Comparison of ENCODE assay signal across 9 cellular contexts in genomic region chr5:15383469-15383868, GRCh38.
DNase-seq lines count a peak whose midpoint lies in the region; ATAC-seq and TF ChIP-seq lines count a peak whose summit lies in the region.
"Had no signal": no experiment of that assay in that cellular context is flagged by ENCODE, and none has a peak within 500 bp of the region (broad histone marks: within the 10 kb centered on the region; RNA-seq: fewer than 3 reads in every experiment).

No MANE protein-coding gene starts in this region.

- H3K4me3 Mint-ChIP-seq in naive thymus-derived CD4-positive, alpha-beta T cell = no peak overlapping the region
- no peak overlapping the region for H3K4me3 Mint-ChIP-seq in Caco-2 (ENCODE audit: unreplicated experiment)
- H3K4me3 Mint-ChIP-seq: naive B cell; stimulated activated effector memory CD8-positive, alpha-beta T cell treated with anti-CD3 and anti-CD28 coated beads, Interleukin-12 subunit alpha, Interleukin-12 subunit beta, amount 100 ng/mL, for 72 hours had no signal

- H4K20me1 ChIP-seq in PC-9 (ENCODE audit: insufficient read depth) (no peaks in the 10 kb centered on the region), smooth muscle cell (ENCODE audit: low read depth) (no peaks in the 10 kb centered on the region)

- CTCF ChIA-PET in HEK293 (lab: Yijun Ruan, JAX) = interaction anchor here (0.6 to 1.1 kb wide), 3 partner anchors 557 to 612 kb away, joined by 3 to 5 read pairs (median 3); no protein-coding TSS in a partner anchor
- CTCF ChIA-PET in PC-9 (lab: Charles Lee) = interaction anchor here (0.7 kb wide), 1 partner anchor 397 kb away, joined by 3 read pairs; no protein-coding TSS in a partner anchor
- CTCF ChIA-PET in naive thymus-derived CD4-positive, alpha-beta T cell (lab: Charles Lee) = no interaction called here
- CTCF ChIA-PET in Caco-2 (lab: Charles Lee) = interaction anchor here (0.6 kb wide), 1 partner anchor 415 kb away, joined by 8 read pairs; no protein-coding TSS in a partner anchor

- BruUV-seq in PC-9 (replicated peaks; lab: Mats Ljungman, UMichigan) (no TSS peak), Caco-2 (replicated peaks; lab: Mats Ljungman, UMichigan) (no TSS peak)

- TF ChIP-seq CTCF in HEK293 (tag by site-specific recombination; IDR thresholded peaks at IDR 0.05) = no peak
- TF ChIP-seq CTCF in PC-9 (conservative IDR thresholded peaks at IDR 0.05) = peak; percentile 50; the same call in 1 of the 2 replicates
- TF ChIP-seq CTCF in smooth muscle cell (IDR thresholded peaks at IDR 0.05; ENCODE audit: borderline replicate concordance, insufficient read depth, poor library complexity, severe bottlenecking) = peak; percentile 46
- peak in 1 of 2 experiments; percentile 43 for TF ChIP-seq CTCF in Caco-2 (IDR thresholded peaks at IDR 0.05; ENCODE audit: insufficient read depth in 1 of 2, low read depth in 1 of 2, low read length in 1 of 2, severe bottlenecking in 1 of 2, unreplicated experiment in 1 of 2)

- no peaks in the 10 kb centered on the region for H3K9me2 ChIP-seq in PC-9 (ENCODE audit: insufficient read depth)

- H3F3A ChIP-seq in PC-9 (ENCODE audit: insufficient read depth, low read depth) (no peaks in the 10 kb centered on the region), smooth muscle cell (ENCODE audit: low read depth) (no peaks in the 10 kb centered on the region)

- H3K9me3 Mint-ChIP-seq in naive thymus-derived CD4-positive, alpha-beta T cell = peaks cover 0 to 30% (median 5%) of the 10 kb centered on the region in 11 donors
- H3K9me3 Mint-ChIP-seq in Caco-2 (ENCODE audit: unreplicated experiment) = peaks cover 9% of the 10 kb centered on the region

- intact Hi-C loops in PC-9 (cut with micrococcal nuclease; ENCODE audit: unreplicated experiment) = no loop called here
- intact Hi-C loops in naive thymus-derived CD4-positive, alpha-beta T cell (cut with micrococcal nuclease) = no loop called here
- intact Hi-C loops in Caco-2 (cut with micrococcal nuclease; ENCODE audit: unreplicated experiment) = no loop called here

- POLR2A ChIA-PET in HEK293 (lab: Yijun Ruan, JAX) = interaction anchor here (0.6 kb wide), 1 partner anchor 384 kb away, joined by 3 read pairs; no protein-coding TSS in a partner anchor
- POLR2A ChIA-PET in PC-9 (lab: Charles Lee; ENCODE audit: unreplicated experiment) = no interaction called here
- POLR2A ChIA-PET in naive thymus-derived CD4-positive, alpha-beta T cell (lab: Charles Lee) = no interaction called here
- POLR2A ChIA-PET in Caco-2 (lab: Charles Lee) = no interaction called here

- H3K4me2 ChIP-seq in PC-9 = no peak overlapping the region
- H3K4me2 ChIP-seq in smooth muscle cell = no peak overlapping the region

- H3K79me2 ChIP-seq in PC-9 (ENCODE audit: low read depth) (no peaks in the 10 kb centered on the region), smooth muscle cell (ENCODE audit: low read depth) (no peaks in the 10 kb centered on the region)

- no peaks in the 10 kb centered on the region for H3K9me3 ChIP-seq in HEK293 (ENCODE audit: control insufficient read depth, insufficient read depth, low read depth, low read length)
- no peaks in the 10 kb centered on the region for H3K9me3 ChIP-seq in PC-9 (ENCODE audit: insufficient read depth, low read depth)
- no peaks in the 10 kb centered on the region for H3K9me3 ChIP-seq in smooth muscle cell (replicated peaks; ENCODE audit: low read depth)
- no peaks in the 10 kb centered on the region for H3K9me3 ChIP-seq in naive thymus-derived CD4-positive, alpha-beta T cell (ENCODE audit: control insufficient read depth in 2 of 3, low read length in 3 of 3)
- H3K9me3 ChIP-seq in Caco-2 = no peaks in the 10 kb centered on the region

- H2AFZ ChIP-seq in PC-9 (no peak overlapping the region), smooth muscle cell (ENCODE audit: low read depth) (no peak overlapping the region)

- no peak overlapping the region for H3K27ac Mint-ChIP-seq in naive thymus-derived CD4-positive, alpha-beta T cell
- H3K27ac Mint-ChIP-seq in Caco-2 (ENCODE audit: unreplicated experiment) = no peak overlapping the region
- H3K27ac Mint-ChIP-seq: naive B cell; stimulated activated effector memory CD8-positive, alpha-beta T cell treated with anti-CD3 and anti-CD28 coated beads, Interleukin-12 subunit alpha, Interleukin-12 subunit beta, amount 100 ng/mL, for 72 hours had no signal

- no peak for DNase-seq in PC-9
- DNase-seq in fibroblast of gingiva (ENCODE audit: low read depth) = peak; percentile 12
- no peak for DNase-seq in smooth muscle cell (lab: John Stamatoyannopoulos, UW; ENCODE audit: unreplicated experiment)
- DNase-seq in KG1 (lab: John Stamatoyannopoulos, UW) = no peak
- no peak for DNase-seq in naive thymus-derived CD4-positive, alpha-beta T cell
- DNase-seq in Caco-2 = no peak
- DNase-seq: naive B cell had no signal

- no peak overlapping the region for H3K9ac ChIP-seq in smooth muscle cell (ENCODE audit: low read depth)

- H3K4me1 Mint-ChIP-seq in naive thymus-derived CD4-positive, alpha-beta T cell = no peaks in the 10 kb centered on the region
- no peaks in the 10 kb centered on the region for H3K4me1 Mint-ChIP-seq in Caco-2 (ENCODE audit: low read depth, unreplicated experiment)
- H3K4me1 Mint-ChIP-seq: naive B cell; stimulated activated effector memory CD8-positive, alpha-beta T cell treated with anti-CD3 and anti-CD28 coated beads, Interleukin-12 subunit alpha, Interleukin-12 subunit beta, amount 100 ng/mL, for 72 hours had no signal

- 68% methylated on average over 1 of the region's 1 CpG for WGBS in smooth muscle cell (ENCODE audit: low lambda C conversion rate)

- H3K27ac ChIP-seq in HEK293 (ENCODE audit: extremely low read depth, low read depth, low read length) (no peak overlapping the region), PC-9 (no peak overlapping the region), smooth muscle cell (ENCODE audit: low read depth) (no peak overlapping the region)
- no peak overlapping the region for H3K27ac ChIP-seq in naive thymus-derived CD4-positive, alpha-beta T cell (ENCODE audit: low read depth, low read length)

- peaks cover 0 to 7% (median 0%) of the 10 kb centered on the region in 5 donors for H3K27me3 Mint-ChIP-seq in naive thymus-derived CD4-positive, alpha-beta T cell
- H3K27me3 Mint-ChIP-seq in Caco-2 (ENCODE audit: insufficient read depth, unreplicated experiment) = peaks cover 16% of the 10 kb centered on the region
- H3K27me3 Mint-ChIP-seq: naive B cell had no signal

- ATAC-seq in naive thymus-derived CD4-positive, alpha-beta T cell = no peak
- ATAC-seq: stimulated activated effector memory CD8-positive, alpha-beta T cell treated with anti-CD3 and anti-CD28 coated beads, Interleukin-12 subunit alpha, Interleukin-12 subunit beta, amount 100 ng/mL, for 72 hours had no signal

- H3K4me1 ChIP-seq in HEK293 (ENCODE audit: control insufficient read depth, insufficient read depth, low read length) (no peaks in the 10 kb centered on the region), PC-9 (replicated peaks; ENCODE audit: insufficient read depth) (no peaks in the 10 kb centered on the region), smooth muscle cell (ENCODE audit: low read depth) (no peaks in the 10 kb centered on the region), Caco-2 (no peaks in the 10 kb centered on the region)
- no peaks in the 10 kb centered on the region for H3K4me1 ChIP-seq in naive thymus-derived CD4-positive, alpha-beta T cell (ENCODE audit: control insufficient read depth in 2 of 2, insufficient read depth in 2 of 2, low read length in 2 of 2)

- no peak overlapping the region for H3K4me3 ChIP-seq in HEK293 (ENCODE audit: low read depth, low read length)
- no peak overlapping the region for H3K4me3 ChIP-seq in PC-9
- no peak overlapping the region for H3K4me3 ChIP-seq in smooth muscle cell
- H3K4me3 ChIP-seq in naive thymus-derived CD4-positive, alpha-beta T cell (ENCODE audit: low read length) = no peak overlapping the region
- no peak overlapping the region for H3K4me3 ChIP-seq in Caco-2 (ENCODE audit: low read depth, low read length)

- H3K36me3 Mint-ChIP-seq in naive thymus-derived CD4-positive, alpha-beta T cell = peaks cover 0 to 6% (median 0%) of the 10 kb centered on the region in 5 donors
- no peaks in the 10 kb centered on the region for H3K36me3 Mint-ChIP-seq in Caco-2 (ENCODE audit: insufficient read depth, unreplicated experiment)
- H3K36me3 Mint-ChIP-seq: naive B cell; stimulated activated effector memory CD8-positive, alpha-beta T cell treated with anti-CD3 and anti-CD28 coated beads, Interleukin-12 subunit alpha, Interleukin-12 subunit beta, amount 100 ng/mL, for 72 hours had no signal

- H3K27me3 ChIP-seq in PC-9 (ENCODE audit: insufficient read depth, low read depth) = peaks cover 24% of the 10 kb centered on the region
- peaks cover 22% of the 10 kb centered on the region for H3K27me3 ChIP-seq in smooth muscle cell (ENCODE audit: low read depth)
- no peaks in the 10 kb centered on the region for H3K27me3 ChIP-seq in naive thymus-derived CD4-positive, alpha-beta T cell (ENCODE audit: control insufficient read depth in 2 of 2, insufficient read depth in 2 of 2, low read length in 2 of 2)
- H3K27me3 ChIP-seq in Caco-2 (replicated peaks; ENCODE audit: control insufficient read depth, insufficient read depth, low read length) = no peaks in the 10 kb centered on the region

- H3K36me3 ChIP-seq in HEK293 (ENCODE audit: control insufficient read depth in 2 of 2, insufficient read depth in 1 of 2, low read length in 2 of 2) (no peaks in the 10 kb centered on the region), PC-9 (ENCODE audit: low read depth) (no peaks in the 10 kb centered on the region), smooth muscle cell (ENCODE audit: low read depth) (no peaks in the 10 kb centered on the region), Caco-2 (ENCODE audit: control insufficient read depth, insufficient read depth, low read length) (no peaks in the 10 kb centered on the region)
- no peaks in the 10 kb centered on the region for H3K36me3 ChIP-seq in naive thymus-derived CD4-positive, alpha-beta T cell (ENCODE audit: control insufficient read depth in 2 of 3, insufficient read depth in 3 of 3, low read length in 3 of 3)

TF ChIP-seq in HEK293, 187 proteins besides CTCF, POLR2A, EP300 and RAD21 (continues in another document):
- no peak for TF ChIP-seq ZNF311 (tag by site-specific recombination; IDR thresholded peaks at IDR 0.05; ENCODE audit: borderline replicate concordance)
- TF ChIP-seq ZNF654 (tag by site-specific recombination; IDR thresholded peaks at IDR 0.05; ENCODE audit: low read depth) = 0 out of 2 replicates have a peak, but pooled peaks have one; percentile 10
